ENCODE assay signal across 8 cellular contexts in the genomic region with DNA sequence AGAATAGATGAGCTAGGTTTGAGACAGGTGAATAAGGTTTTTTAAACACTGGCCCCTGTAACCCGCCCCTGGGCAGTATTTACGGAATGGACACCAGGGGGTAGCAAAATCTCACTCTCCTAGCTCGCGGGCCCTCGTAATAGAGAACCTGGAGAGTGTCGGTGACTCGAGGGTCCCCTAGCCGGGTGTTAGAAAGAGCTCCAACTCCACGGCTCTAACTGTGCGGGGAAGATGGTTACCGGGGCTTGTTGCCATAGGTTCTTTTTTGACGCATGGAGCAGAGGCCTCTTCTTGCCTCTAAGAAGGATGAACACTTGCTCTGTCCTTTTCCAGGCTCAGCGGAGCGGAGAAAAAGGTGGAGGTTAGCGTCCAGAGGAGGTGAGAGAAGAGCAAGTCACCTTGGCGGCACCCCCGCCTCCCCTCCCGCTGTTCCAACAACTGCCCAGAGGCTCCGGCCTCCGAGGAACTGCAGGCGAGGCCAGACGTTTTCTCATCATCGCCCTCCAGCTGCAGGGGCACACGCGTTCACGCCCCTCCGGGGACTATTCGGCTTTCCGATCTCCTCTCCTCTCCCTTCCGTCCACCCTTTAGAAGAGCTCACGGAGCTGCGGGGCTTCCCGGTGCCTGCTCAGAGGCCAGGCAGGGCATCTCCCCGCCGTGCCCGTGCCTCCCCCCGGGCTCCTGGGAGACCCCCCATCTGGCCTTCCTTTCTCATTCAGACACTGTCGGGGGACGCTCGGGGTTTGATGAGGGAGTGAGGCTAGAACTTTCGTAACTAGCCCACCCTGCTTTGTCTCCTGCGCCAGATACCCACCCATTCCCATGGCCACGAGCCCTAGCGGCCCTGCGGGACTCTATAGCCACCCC. TPM values are rescaled to one million over a fixed set of nuclear protein-coding genes. Genes with fewer than 3 reads are reported as not detected.
DNase-seq lines count a peak whose midpoint lies in the region; ATAC-seq, FAIRE-seq and TF ChIP-seq lines count a peak whose summit lies in the region.

No MANE protein-coding gene starts in this region.

- peak overlapping the region in 3 of 4 experiments; percentile 39 to 69 (median 66); a peak in 5 of 7 replicates for H3K9ac ChIP-seq in H1 (replicated peaks in 1 of 4; ENCODE audit: extremely low read depth in 1 of 4, low read depth in 3 of 4, low read length in 3 of 4)

- H3K18ac ChIP-seq in H1 (ENCODE audit: extremely low read depth, low read length): peak overlapping the region; percentile 83

- H3K4me3 ChIP-seq in H1 (ENCODE audit: extremely low read depth in 1 of 4, insufficient read depth in 2 of 4, low read depth in 3 of 4, low read length in 4 of 4): peak overlapping the region; percentile 52 to 98 (median 82)

- no peak overlapping the region for H2BK20ac ChIP-seq in H1 (ENCODE audit: low read length)

- peaks cover 1 to 9% (median 4%) of the 10 kb centered on the region in 4 experiments; a peak in 5 of 8 replicates for H3K36me3 ChIP-seq in H1 (ENCODE audit: control insufficient read depth in 2 of 4, insufficient read depth in 4 of 4, low read length in 3 of 4)

- H3K4me1 ChIP-seq in H1 (replicated peaks in 1 of 4; ENCODE audit: control insufficient read depth in 3 of 4, insufficient read depth in 4 of 4, low read length in 3 of 4): peaks cover 3 to 14% (median 8%) of the 10 kb centered on the region in 4 experiments

- peak overlapping the region; percentile 87 for H3K4me3 Mint-ChIP-seq in memory B cell

- H3K79me2 ChIP-seq in H1 (ENCODE audit: control insufficient read depth in 1 of 2, insufficient read depth in 2 of 2, low read length in 2 of 2): peaks cover 0 to 13% of the 10 kb centered on the region in 2 experiments; a peak in 2 of 4 replicates

- no peak for TF ChIP-seq EP300 in H1 (IDR thresholded peaks at IDR 0.05; ENCODE audit: borderline replicate concordance in 1 of 2, low read depth in 2 of 2, low read length in 2 of 2)

- H3K14ac ChIP-seq in H1 (ENCODE audit: insufficient read length): no peak overlapping the region

- no peaks in the 10 kb centered on the region for H3K79me1 ChIP-seq in H1 (ENCODE audit: low read depth, low read length)

- peaks cover 0 to 4% (median 0%) of the 10 kb centered on the region in 4 experiments; a peak in 3 of 7 replicates for H3K27me3 ChIP-seq in H1 (replicated peaks in 1 of 4; ENCODE audit: control insufficient read depth in 3 of 4, extremely low read depth in 1 of 4, insufficient read depth in 3 of 4, low read length in 3 of 4)

- no peaks in the 10 kb centered on the region for H3K9me3 Mint-ChIP-seq in memory B cell

- H4K91ac ChIP-seq in H1 (replicated peaks; ENCODE audit: insufficient read length, low read length): peak overlapping the region; percentile 29

- no peak overlapping the region for H2AK5ac ChIP-seq in H1 (ENCODE audit: low read depth, low read length)

- peak; percentile 26 for FAIRE-seq in GM18507 (lab: Jason Lieb, UNC)
- FAIRE-seq in H1 (lab: Jason Lieb, UNC): no peak

- H2BK12ac ChIP-seq in H1 (ENCODE audit: low read depth, low read length): peak overlapping the region; percentile 71; the same call in 1 of the 2 replicates

- peak overlapping the region; percentile 52 for H3K23ac ChIP-seq in H1 (ENCODE audit: insufficient read length)

- no peaks in the 10 kb centered on the region for H3K9me3 ChIP-seq in H1 (ENCODE audit: insufficient read depth in 2 of 2, low read depth in 1 of 2, low read length in 1 of 2)

- no peak overlapping the region; the same call in 1 of the 2 replicates for H2BK15ac ChIP-seq in H1 (ENCODE audit: low read length)

- no peak overlapping the region for H2BK120ac ChIP-seq in H1 (replicated peaks; ENCODE audit: low read depth, low read length)

- TF ChIP-seq CTCF in H1 (IDR thresholded peaks at IDR 0.05; ENCODE audit: control extremely low read depth in 1 of 3, insufficient read depth in 1 of 3, low read depth in 1 of 3, low read length in 3 of 3): peak; percentile 36 to 66 (median 52)

- H3K27ac ChIP-seq in H1 (ENCODE audit: low read depth, low read length): no peak overlapping the region

- peaks cover 25% of the 10 kb centered on the region; the same call in 1 of the 2 replicates for H3K23me2 ChIP-seq in H1 (ENCODE audit: low read depth, low read length)

- peak; percentile 60 for ATAC-seq in memory B cell (ENCODE audit: low read depth)
- no peak for ATAC-seq in HG03159 (IDR thresholded peaks at IDR 0.05; ENCODE audit: unreplicated experiment)

- no peaks in the 10 kb centered on the region for H3K36me3 Mint-ChIP-seq in memory B cell

- WGBS in H1 (ENCODE audit: extremely low coverage in 1 of 2, insufficient coverage in 1 of 2, insufficient read length in 1 of 2, insufficient replicate concordance in 2 of 2, low coverage in 1 of 2, low lambda C conversion rate in 2 of 2, missing lambda C conversion rate in 1 of 2), 2 experiments: 3% methylated on average over 39 of the region's 45 CpGs; no CpG with 5 or more reads in 1 of the 2 experiments

- H4K8ac ChIP-seq in H1 (ENCODE audit: extremely low read depth, insufficient read depth, low read length): no peak overlapping the region

- peak; percentile 67 for DNase-seq in ACHN
- DNase-seq in GM18507 (ENCODE audit: extremely low spot score, insufficient read length, low read depth): no peak
- peak; percentile 79 for DNase-seq in NCI-H345 (lab: John Stamatoyannopoulos, UW)
- DNase-seq in activated CD4-positive, alpha-beta T cell treated with anti-CD3 and anti-CD28 coated beads for 48 hours: peak; percentile 54
- DNase-seq in H1 (ENCODE audit: low read depth in 1 of 2, low spot score in 2 of 2): peak in 1 of 2 experiments; percentile 67
- DNase-seq in memory B cell (ENCODE audit: low spot score in 2 of 2): peak; percentile 44 to 47
- peak; percentile 22 for DNase-seq in stimulated activated naive CD4-positive, alpha-beta T cell treated with Interleukin-2 at 50 U/mL for 16 hours (lab: John Stamatoyannopoulos, UW)

- no peak overlapping the region for H3K27ac Mint-ChIP-seq in memory B cell

- no peak overlapping the region for H2BK5ac ChIP-seq in H1 (ENCODE audit: low read depth, low read length)

- H3K56ac ChIP-seq in H1 (replicated peaks; ENCODE audit: insufficient read length, low read depth, low read length): peak overlapping the region; percentile 34

- H3K4me2 ChIP-seq in H1 (ENCODE audit: insufficient read depth in 1 of 2, low read depth in 2 of 2, low read length in 2 of 2): peak overlapping the region; percentile 94 to 96

- H4K5ac ChIP-seq in H1 (ENCODE audit: insufficient read length, low read depth, low read length): peak overlapping the region; percentile 54

- CTCF ChIA-PET in H1 (lab: Charles Lee; ENCODE audit: partially characterized antibody): interaction anchor here (0.6 to 5.3 kb wide), 26 partner anchors 12 to 494 kb away, joined by 3 to 102 read pairs (median 4); a partner anchor contains a TSS

- peak overlapping the region; percentile 1; the same call in 1 of the 2 replicates for H2AFZ ChIP-seq in H1 (ENCODE audit: low read length)

- H4K20me1 ChIP-seq in H1 (replicated peaks in 1 of 2; ENCODE audit: control insufficient read depth in 1 of 2, insufficient read depth in 2 of 2, low read length in 2 of 2): peaks cover 0 to 2% of the 10 kb centered on the region in 2 experiments

- H3K4me1 Mint-ChIP-seq in memory B cell: peaks cover 40% of the 10 kb centered on the region

- no peak; a peak in 1 of 3 replicates for TF ChIP-seq POLR2A in H1 (IDR thresholded peaks at IDR 0.05; ENCODE audit: control extremely low read depth in 1 of 2, low read depth in 2 of 2, low read length in 2 of 2)

- TF ChIP-seq RAD21 in H1 (IDR thresholded peaks at IDR 0.05 in 1 of 2, conservative IDR thresholded peaks at IDR 0.05 in 1 of 2; ENCODE audit: low read depth in 2 of 2, low read length in 2 of 2): peak; percentile 52 to 72

- POLR2A ChIA-PET in H1 (lab: Charles Lee; ENCODE audit: partially characterized antibody): interaction anchor here (0.8 to 7.4 kb wide), 10 partner anchors 10 to 71 kb away, joined by 3 to 148 read pairs (median 6); a partner anchor contains a TSS

- no peak overlapping the region for H3K4ac ChIP-seq in H1 (replicated peaks; ENCODE audit: insufficient read length, low read depth, low read length)

- peaks cover 25% of the 10 kb centered on the region for H3K27me3 Mint-ChIP-seq in memory B cell

- in situ Hi-C loops in ACHN (cut with HindIII; ENCODE audit: low pct_ligation_motif_present, low pct_unique_long_range_greater_than_20kb, low sequenced_read_pairs): no loop called here

RNA-seq across cellular contexts. Expression of a gene that starts 1.4 kb away (rescaled TPM):
- 49.5 and 53.1 TPM in 2 replicates for total RNA-seq in H1 (2021; fragmentation: NEBNext Ultra II Directional; extraction: Animal tissue kit (Norgen Biotek cat#: 25700))
- polyA plus RNA-seq in H1 (2011; rRNA removed): 99.6 and 101 TPM in 2 replicates
- 59.7 TPM for polyA plus RNA-seq in H1 (2011; cell fraction: cytosol; rRNA removed)
- 228 TPM for polyA plus RNA-seq in H1 (2011; cell fraction: nucleus; rRNA removed)
- polyA plus RNA-seq in H1 (2012, experiment 1 of 2): 38.9 to 57.5 TPM (median 53.8 TPM) in 4 replicates
- polyA plus RNA-seq in H1 (2012, experiment 2 of 2): 42.3 TPM
- 27.6 TPM for polyA plus RNA-seq in H1 (2013, experiment 1 of 2)
- 24.6 TPM for polyA plus RNA-seq in H1 (2013, experiment 2 of 2)
- 61.6 and 73.8 TPM in 2 replicates for polyA minus RNA-seq in H1 (2011; rRNA and poly(A)+ RNA removed)
- 34.4 TPM for polyA minus RNA-seq in H1 (2011; cell fraction: cytosol; rRNA and poly(A)+ RNA removed)
- 54.1 TPM for polyA minus RNA-seq in H1 (2011; cell fraction: nucleus; rRNA and poly(A)+ RNA removed)

RNA-seq across cellular contexts. Expression of a gene that starts 11.1 kb away (rescaled TPM):
- total RNA-seq in H1 (2021; fragmentation: NEBNext Ultra II Directional; extraction: Animal tissue kit (Norgen Biotek cat#: 25700)): not detected in 2 replicates
- polyA plus RNA-seq in H1 (2011; rRNA removed): not detected in 2 replicates
- polyA plus RNA-seq in H1 (2011; cell fraction: cytosol; rRNA removed): not detected
- polyA plus RNA-seq in H1 (2011; cell fraction: nucleus; rRNA removed): not detected
- polyA plus RNA-seq in H1 (2012, experiment 1 of 2): not detected in 4 replicates
- polyA plus RNA-seq in H1 (2012, experiment 2 of 2): not detected
- polyA plus RNA-seq in H1 (2013, experiment 1 of 2): not detected
- not detected for polyA plus RNA-seq in H1 (2013, experiment 2 of 2)
- not detected in 2 replicates for polyA minus RNA-seq in H1 (2011; rRNA and poly(A)+ RNA removed)
- not detected for polyA minus RNA-seq in H1 (2011; cell fraction: cytosol; rRNA and poly(A)+ RNA removed)
- polyA minus RNA-seq in H1 (2011; cell fraction: nucleus; rRNA and poly(A)+ RNA removed): not detected

RNA-seq across cellular contexts. Expression of a gene that starts 26.6 kb away (rescaled TPM):
- not detected in 2 replicates for total RNA-seq in H1 (2021; fragmentation: NEBNext Ultra II Directional; extraction: Animal tissue kit (Norgen Biotek cat#: 25700))
- not detected in 2 replicates for polyA plus RNA-seq in H1 (2011; rRNA removed)
- not detected for polyA plus RNA-seq in H1 (2011; cell fraction: cytosol; rRNA removed)
- polyA plus RNA-seq in H1 (2011; cell fraction: nucleus; rRNA removed): 0.13 TPM
- polyA plus RNA-seq in H1 (2012, experiment 1 of 2): not detected in 4 replicates
- not detected for polyA plus RNA-seq in H1 (2012, experiment 2 of 2)
- 0.04 TPM for polyA plus RNA-seq in H1 (2013, experiment 1 of 2)
- polyA plus RNA-seq in H1 (2013, experiment 2 of 2): not detected
- polyA minus RNA-seq in H1 (2011; rRNA and poly(A)+ RNA removed): not detected in 2 replicates
- not detected for polyA minus RNA-seq in H1 (2011; cell fraction: cytosol; rRNA and poly(A)+ RNA removed)
- polyA minus RNA-seq in H1 (2011; cell fraction: nucleus; rRNA and poly(A)+ RNA removed): not detected

RNA-seq across cellular contexts. Expression of a gene that starts 29.7 kb away (rescaled TPM):
- 108 and 113 TPM in 2 replicates for total RNA-seq in H1 (2021; fragmentation: NEBNext Ultra II Directional; extraction: Animal tissue kit (Norgen Biotek cat#: 25700))
- polyA plus RNA-seq in H1 (2011; rRNA removed): 160 and 310 TPM in 2 replicates
- polyA plus RNA-seq in H1 (2011; cell fraction: cytosol; rRNA removed): 158 TPM
- 334 TPM for polyA plus RNA-seq in H1 (2011; cell fraction: nucleus; rRNA removed)
- polyA plus RNA-seq in H1 (2012, experiment 1 of 2): 67.0 to 90.6 TPM (median 84.5 TPM) in 4 replicates
- polyA plus RNA-seq in H1 (2012, experiment 2 of 2): 82.6 TPM
- polyA plus RNA-seq in H1 (2013, experiment 1 of 2): 76.2 TPM
- polyA plus RNA-seq in H1 (2013, experiment 2 of 2): 67.2 TPM
- polyA minus RNA-seq in H1 (2011; rRNA and poly(A)+ RNA removed): 26.2 and 43.7 TPM in 2 replicates
- polyA minus RNA-seq in H1 (2011; cell fraction: cytosol; rRNA and poly(A)+ RNA removed): 73.0 TPM
- 124 TPM for polyA minus RNA-seq in H1 (2011; cell fraction: nucleus; rRNA and poly(A)+ RNA removed)

RNA-seq across cellular contexts. Expression of a gene that starts 32.1 kb away (rescaled TPM):
- 1.3 and 1.9 TPM in 2 replicates for total RNA-seq in H1 (2021; fragmentation: NEBNext Ultra II Directional; extraction: Animal tissue kit (Norgen Biotek cat#: 25700))
- 1.9 and 2.2 TPM in 2 replicates for polyA plus RNA-seq in H1 (2011; rRNA removed)
- 2.2 TPM for polyA plus RNA-seq in H1 (2011; cell fraction: cytosol; rRNA removed)
- polyA plus RNA-seq in H1 (2011; cell fraction: nucleus; rRNA removed): 3.2 TPM
- 1.9 to 3.0 TPM (median 2.2 TPM) in 4 replicates for polyA plus RNA-seq in H1 (2012, experiment 1 of 2)
- 1.8 TPM for polyA plus RNA-seq in H1 (2012, experiment 2 of 2)
- 1.6 TPM for polyA plus RNA-seq in H1 (2013, experiment 1 of 2)
- polyA plus RNA-seq in H1 (2013, experiment 2 of 2): 1.5 TPM
- 0.85 and 2.2 TPM in 2 replicates for polyA minus RNA-seq in H1 (2011; rRNA and poly(A)+ RNA removed)
- 2.5 TPM for polyA minus RNA-seq in H1 (2011; cell fraction: cytosol; rRNA and poly(A)+ RNA removed)
- 2.1 TPM for polyA minus RNA-seq in H1 (2011; cell fraction: nucleus; rRNA and poly(A)+ RNA removed)
